ENCODE assay signal across 19 cellular contexts in genomic region chr12:28088566-28089277, GRCh38.
A peak's percentile ranks its signal among the peaks of the same experiment; 100 is the strongest.
DNase-seq lines count a peak whose midpoint lies in the region; ATAC-seq, FAIRE-seq and TF ChIP-seq lines count a peak whose summit lies in the region.
"Had no signal": no experiment of that assay in that cellular context is flagged by ENCODE, and none has a peak within 500 bp of the region (broad histone marks: within the 10 kb centered on the region; RNA-seq: fewer than 3 reads in every experiment).

No MANE protein-coding gene starts in this region.

- peaks cover 17% of the 10 kb centered on the region for H3K27me3 Mint-ChIP-seq in activated CD4-positive, alpha-beta T cell treated with anti-CD3 and anti-CD28 coated beads for 36 hours

- no peak overlapping the region for H3K27ac Mint-ChIP-seq in activated CD4-positive, alpha-beta T cell treated with anti-CD3 and anti-CD28 coated beads for 36 hours
- H3K27ac Mint-ChIP-seq: activated T-helper 2 cell treated with anti-CD3 and anti-CD28 coated beads, Interferon-gamma antibody, Interleukin-2, Interleukin-4, amounts not matched to agents 10 μg/mL and 5 μg/mL and 100 μg/mL, durations not matched to agents 14 hours and 24 hours and 36 hours; T-helper 2 cell treated with Interferon-gamma antibody and Interleukin-4, amounts not matched to agents 5 μg/mL and 100 μg/mL, for 36 hours had no signal

- CTCF ChIA-PET in activated CD4-positive, alpha-beta T cell treated with anti-CD3 and anti-CD28 coated beads for 36 hours (lab: Charles Lee), result no interaction called here

- H3K9ac ChIP-seq in DND-41 (ENCODE audit: low read depth, low read length) (no peak overlapping the region), keratinocyte (ENCODE audit: control insufficient read depth, extremely low read depth, insufficient read depth, low read length) (peak overlapping the region; percentile 26)

- H3K4me3 Mint-ChIP-seq in activated CD4-positive, alpha-beta T cell treated with anti-CD3 and anti-CD28 coated beads for 36 hours, result no peak overlapping the region
- H3K4me3 Mint-ChIP-seq: T-helper 2 cell treated with Interferon-gamma antibody and Interleukin-4, amounts not matched to agents 5 μg/mL and 100 μg/mL, for 36 hours had no signal

- H3K79me2 ChIP-seq in DND-41 (ENCODE audit: insufficient read depth, low read length), result no peaks in the 10 kb centered on the region
- H3K79me2 ChIP-seq in keratinocyte (ENCODE audit: control insufficient read depth, insufficient read depth, low read length), result no peaks in the 10 kb centered on the region

- H2AFZ ChIP-seq in DND-41 (ENCODE audit: low read depth, low read length), result no peak overlapping the region
- H2AFZ ChIP-seq in keratinocyte (ENCODE audit: control insufficient read depth, low read length), result peak overlapping the region; percentile 59

- H3K4me2 ChIP-seq in DND-41 (ENCODE audit: insufficient read depth, low read length) (peak overlapping the region; percentile 25; the same call in 1 of the 2 replicates), keratinocyte (ENCODE audit: control insufficient read depth, extremely low read depth, insufficient read depth, low read depth, low read length) (peak overlapping the region; percentile 68)

- ATAC-seq in DND-41 (ENCODE audit: insufficient read depth, low read depth), result peak; percentile 75
- ATAC-seq in activated CD4-positive, alpha-beta T cell treated with anti-CD3 and anti-CD28 coated beads for 36 hours, result no peak

- DNase-seq in DND-41 (no peak), NCI-H2171 (lab: John Stamatoyannopoulos, UW) (peak; percentile 52), bronchial epithelial cell (ENCODE audit: low read depth) (peak; percentile 81), keratinocyte (ENCODE audit: low read depth, low spot score) (no peak), activated gamma-delta T cell (lab: John Stamatoyannopoulos, UW) (no peak), activated T-cell treated with anti-CD3 and anti-CD28 coated beads for 4 hours (no peak), hippocampal formation (lab: John Stamatoyannopoulos, UW) (no peak)
- no peak for DNase-seq in activated CD4-positive, alpha-beta T cell treated with anti-CD3 and anti-CD28 coated beads for 36 hours
- DNase-seq: activated CD4-positive, CD25-positive, alpha-beta regulatory T cell treated with anti-CD3 and anti-CD28 coated beads, Interleukin-2, amount 50 U/mL, for 72 hours; adrenal gland; GOT3; Karpas-422; NCI-H1694; NCI-H446 treated with DMSO at 0.1 percent for 48 hours; SHP77; stimulated activated CD4-positive, alpha-beta T cell treated with anti-CD3 and anti-CD28 coated beads, Interleukin-4, amount 100 ng/mL, for 24 hours; substantia nigra had no signal

- H3K9me3 ChIP-seq in DND-41 (ENCODE audit: insufficient read depth, low read length, severe bottlenecking) (no peaks in the 10 kb centered on the region), keratinocyte (ENCODE audit: control insufficient read depth, low read depth, low read length) (no peaks in the 10 kb centered on the region)
- H3K9me3 ChIP-seq: adrenal gland had no signal

- no peaks in the 10 kb centered on the region for H3K9me3 Mint-ChIP-seq in activated CD4-positive, alpha-beta T cell treated with anti-CD3 and anti-CD28 coated beads for 36 hours (ENCODE audit: low read depth)
- H3K9me3 Mint-ChIP-seq: activated T-helper 2 cell treated with anti-CD3 and anti-CD28 coated beads, Interferon-gamma antibody, Interleukin-2, Interleukin-4, amounts not matched to agents 10 μg/mL and 5 μg/mL and 100 μg/mL, durations not matched to agents 14 hours and 24 hours and 36 hours; T-helper 2 cell treated with Interferon-gamma antibody and Interleukin-4, amounts not matched to agents 5 μg/mL and 100 μg/mL, for 36 hours had no signal

- intact Hi-C loops in activated CD4-positive, alpha-beta T cell treated with anti-CD3 and anti-CD28 coated beads for 36 hours (cut with DNase I, micrococcal nuclease), result no loop called here

- no peaks in the 10 kb centered on the region for H3K9me1 ChIP-seq in keratinocyte (ENCODE audit: control insufficient read depth, extremely low read depth, insufficient read depth, low read length)

- no peaks in the 10 kb centered on the region for H4K20me1 ChIP-seq in DND-41 (ENCODE audit: insufficient read depth, low read length)
- no peaks in the 10 kb centered on the region for H4K20me1 ChIP-seq in keratinocyte (ENCODE audit: control insufficient read depth, extremely low read depth, insufficient read depth, low read length)

- no peak overlapping the region for H3K4me3 ChIP-seq in DND-41 (ENCODE audit: low read depth in 1 of 2, low read length in 2 of 2)
- no peak overlapping the region for H3K4me3 ChIP-seq in bronchial epithelial cell (ENCODE audit: low read depth, low read length)
- H3K4me3 ChIP-seq in keratinocyte (ENCODE audit: control insufficient read depth in 2 of 3, extremely low read depth in 1 of 3, insufficient read depth in 2 of 3, low read depth in 1 of 3, low read length in 3 of 3), result no peak overlapping the region
- H3K4me3 ChIP-seq: adrenal gland had no signal

- H3K4me1 Mint-ChIP-seq in activated CD4-positive, alpha-beta T cell treated with anti-CD3 and anti-CD28 coated beads for 36 hours, result peaks cover 13% of the 10 kb centered on the region

- H3K4me1 ChIP-seq in DND-41 (ENCODE audit: insufficient read depth, low read length), result peaks cover 25% of the 10 kb centered on the region
- peaks cover 25% of the 10 kb centered on the region for H3K4me1 ChIP-seq in keratinocyte (ENCODE audit: control insufficient read depth, extremely low read depth, insufficient read depth, low read length)

- no peaks in the 10 kb centered on the region for H3K36me3 ChIP-seq in DND-41 (ENCODE audit: insufficient read depth, low read length)
- no peaks in the 10 kb centered on the region for H3K36me3 ChIP-seq in bronchial epithelial cell (ENCODE audit: control insufficient read depth, insufficient read depth, low read length)
- H3K36me3 ChIP-seq in keratinocyte (ENCODE audit: control insufficient read depth in 2 of 2, extremely low read depth in 1 of 2, insufficient read depth in 2 of 2, low read length in 2 of 2), result no peaks in the 10 kb centered on the region
- H3K36me3 ChIP-seq: adrenal gland had no signal

- POLR2A ChIA-PET in activated CD4-positive, alpha-beta T cell treated with anti-CD3 and anti-CD28 coated beads for 36 hours (lab: Charles Lee), result no interaction called here

- no peak overlapping the region for H3K27ac ChIP-seq in DND-41 (ENCODE audit: low read length)
- H3K27ac ChIP-seq in keratinocyte (ENCODE audit: control insufficient read depth, insufficient read depth, low read length), result peak overlapping the region; percentile 21
- H3K27ac ChIP-seq: adrenal gland had no signal

- dilution Hi-C loops in keratinocyte (cut with MboI; ENCODE audit: extremely low pct_ligation_motif_present, low sequenced_read_pairs), result no loop called here

- FAIRE-seq in bronchial epithelial cell (lab: Jason Lieb, UNC) (no peak), keratinocyte (lab: Jason Lieb, UNC) (peak; percentile 56)

- H3K27me3 ChIP-seq in DND-41 (ENCODE audit: insufficient read depth, low read length, poor library complexity) (no peaks in the 10 kb centered on the region), bronchial epithelial cell (ENCODE audit: control insufficient read depth, insufficient read depth, low read length) (no peaks in the 10 kb centered on the region), keratinocyte (ENCODE audit: control insufficient read depth, extremely low read depth, insufficient read depth, low read length) (no peaks in the 10 kb centered on the region)
- H3K27me3 ChIP-seq: adrenal gland had no signal

- H3K36me3 Mint-ChIP-seq in activated CD4-positive, alpha-beta T cell treated with anti-CD3 and anti-CD28 coated beads for 36 hours (ENCODE audit: low read depth), result no peaks in the 10 kb centered on the region

- no peak for TF ChIP-seq CTCF in DND-41 (IDR thresholded peaks at IDR 0.05; ENCODE audit: borderline replicate concordance, extremely low read depth, low read length, poor library complexity, severe bottlenecking)
- TF ChIP-seq CTCF in bronchial epithelial cell (IDR thresholded peaks at IDR 0.05; ENCODE audit: insufficient read depth, low read length, severe bottlenecking), result no peak
- no peak for TF ChIP-seq CTCF in keratinocyte (optimal IDR thresholded peaks at IDR 0.05 in 1 of 3, IDR thresholded peaks at IDR 0.05 in 1 of 3, conservative IDR thresholded peaks at IDR 0.05 in 1 of 3; ENCODE audit: extremely low read depth in 1 of 3, insufficient read depth in 2 of 3, low read length in 3 of 3)

Comparison
In these comparisons a context has a peak if more than half of its experiments do, and no peak if none do; other contexts are left out.
1. DNase-seq: peak in NCI-H2171 (single experiment) and bronchial epithelial cell (single experiment); none in DND-41 (single experiment), keratinocyte (single experiment), activated CD4-positive, alpha-beta T cell treated with anti-CD3 and anti-CD28 coated beads for 36 hours (single experiment), activated gamma-delta T cell (single experiment), activated T-cell treated with anti-CD3 and anti-CD28 coated beads for 4 hours (single experiment) and hippocampal formation (0 of 2).